10 cellular contexts compared by ENCODE assay signal in genomic region chr3:130820976-130821375, GRCh38.
DNase-seq lines count a peak whose midpoint lies in the region; ATAC-seq and TF ChIP-seq lines count a peak whose summit lies in the region.
"Had no signal": no experiment of that assay in that cellular context is flagged by ENCODE, and none has a peak within 500 bp of the region (broad histone marks: within the 10 kb centered on the region; RNA-seq: fewer than 3 reads in every experiment).

No MANE protein-coding gene starts in this region.

- POLR2A ChIA-PET in IMR-90 (lab: Charles Lee; ENCODE audit: unreplicated experiment), result no interaction called here

- no peaks in the 10 kb centered on the region for H3K9me3 ChIP-seq in IMR-90 (ENCODE audit: control insufficient read depth, insufficient read depth, low read length)
- H3K9me3 ChIP-seq in adipocyte (ENCODE audit: control insufficient read depth, low read length), result no peaks in the 10 kb centered on the region
- no peaks in the 10 kb centered on the region for H3K9me3 ChIP-seq in left lung

- dilution Hi-C loops in IMR-90 (cut with HindIII; ENCODE audit: low sequenced_read_pairs, unreplicated experiment), result no loop called here

- BruUV-seq in IMR-90 (replicated peaks; lab: Mats Ljungman, UMichigan), result no TSS peak

- H2BK15ac ChIP-seq in IMR-90 (ENCODE audit: low read depth, low read length), result no peak overlapping the region

- H2AK9ac ChIP-seq in IMR-90 (replicated peaks; ENCODE audit: low read depth, low read length, poor library complexity), result no peak overlapping the region

- H3K14ac ChIP-seq in IMR-90 (replicated peaks; ENCODE audit: low read depth, low read length), result no peak overlapping the region

- no peak overlapping the region for H3K18ac ChIP-seq in IMR-90 (ENCODE audit: low read depth, low read length)

- TF ChIP-seq RAD21 in IMR-90 (IDR thresholded peaks at IDR 0.05; ENCODE audit: low read length), result no peak

- H3K27me3 ChIP-seq in IMR-90 (ENCODE audit: control insufficient read depth, insufficient read depth, low read length) (no peaks in the 10 kb centered on the region), adipocyte (replicated peaks; ENCODE audit: control insufficient read depth, insufficient read depth, low read length) (no peaks in the 10 kb centered on the region), left lung (no peaks in the 10 kb centered on the region)

- WGBS in IMR-90 (ENCODE audit: extremely low coverage in 2 of 2, insufficient read length in 1 of 2), 2 experiments, result no CpG with 5 or more reads among the region's 2 CpGs

- no peaks in the 10 kb centered on the region for H3K79me1 ChIP-seq in IMR-90 (ENCODE audit: low read depth in 1 of 2, low read length in 2 of 2)

- no peak overlapping the region for H3K27ac ChIP-seq in IMR-90 (ENCODE audit: insufficient read depth, low read length)
- no peak overlapping the region for H3K27ac ChIP-seq in left lung

- H3K56ac ChIP-seq in IMR-90 (ENCODE audit: extremely low read depth, insufficient read depth, low read length), result no peak overlapping the region

- no peak for TF ChIP-seq CTCF in IMR-90 (conservative IDR thresholded peaks at IDR 0.05; ENCODE audit: low read depth, low read length)
- no peak for TF ChIP-seq CTCF in left lung (IDR thresholded peaks at IDR 0.05)

- H3K4me3 ChIP-seq in IMR-90 (ENCODE audit: insufficient read depth, low read depth, low read length) (no peak overlapping the region), adipocyte (ENCODE audit: low read length) (no peak overlapping the region), left lung (no peak overlapping the region)

- no peak overlapping the region for H4K91ac ChIP-seq in IMR-90 (ENCODE audit: insufficient read depth, low read depth, low read length)

- H4K8ac ChIP-seq in IMR-90 (ENCODE audit: low read depth in 2 of 2, low read length in 2 of 2), result no peak overlapping the region

- H3K9ac ChIP-seq in IMR-90 (ENCODE audit: low read depth, low read length) (no peak overlapping the region), adipocyte (ENCODE audit: low read length) (no peak overlapping the region)

- intact Hi-C loops in IMR-90 (cut with micrococcal nuclease), result no loop called here
- intact Hi-C loops in left lung (cut with DNase I), result no loop called here

- no peaks in the 10 kb centered on the region for H3K9me1 ChIP-seq in IMR-90 (ENCODE audit: insufficient read depth, low read length)

- ATAC-seq in IMR-90 (ENCODE audit: low read depth) (no peak), left lung (peak; percentile 94), GM19324 (IDR thresholded peaks at IDR 0.05; ENCODE audit: low FRiP score, unreplicated experiment) (no peak), GM19328 (IDR thresholded peaks at IDR 0.05; ENCODE audit: unreplicated experiment) (no peak), HG03095 (IDR thresholded peaks at IDR 0.05; ENCODE audit: unreplicated experiment) (no peak)

- in situ Hi-C loops in IMR-90 (cut with MboI; ENCODE audit: low sequenced_read_pairs), result loop anchor here (25.0 kb wide), 1 partner anchor 109 kb away; no protein-coding TSS in a partner anchor

- no peak overlapping the region for H2BK20ac ChIP-seq in IMR-90 (ENCODE audit: low read depth, low read length)

- no peak overlapping the region for H3K23ac ChIP-seq in IMR-90 (ENCODE audit: low read depth, low read length)

- no peak overlapping the region for H3K4me2 ChIP-seq in IMR-90 (ENCODE audit: low read depth, low read length)

- H2AFZ ChIP-seq in IMR-90 (replicated peaks; ENCODE audit: low read length, poor library complexity), result no peak overlapping the region

- no peak overlapping the region for H3K4ac ChIP-seq in IMR-90 (ENCODE audit: low read depth, low read length)

- DNase-seq in AG20443 (ENCODE audit: low spot score) (peak; percentile 58), IMR-90 (peak; percentile 28), adipocyte (ENCODE audit: low read depth) (peak; percentile 55), left lung (peak in 1 of 2 donors; percentile 56)
- no peak for DNase-seq in activated CD4-positive, alpha-beta T cell treated with anti-CD3 and anti-CD28 coated beads, Interleukin-2, amount 50 U/mL, for 4 hours
- DNase-seq: activated effector memory CD4-positive, alpha-beta T cell treated with Interleukin-2 at 50 U/mL for 16 hours; SHP77 treated with DMSO at 0.1 percent for 48 hours had no signal

- no peak overlapping the region for H2BK5ac ChIP-seq in IMR-90 (ENCODE audit: low read depth, low read length, poor library complexity, severe bottlenecking)

- CTCF ChIA-PET in IMR-90 (lab: Yijun Ruan, JAX), result no interaction called here

- H2BK120ac ChIP-seq in IMR-90 (ENCODE audit: low read depth, low read length), result no peak overlapping the region

- no peak overlapping the region for H2AK5ac ChIP-seq in IMR-90 (ENCODE audit: low read depth, low read length)

- H4K20me1 ChIP-seq in IMR-90 (ENCODE audit: insufficient read depth, low read length), result no peaks in the 10 kb centered on the region

- no peak overlapping the region for H4K5ac ChIP-seq in IMR-90 (ENCODE audit: low read depth, low read length)

- no peak for TF ChIP-seq POLR2A in IMR-90 (IDR thresholded peaks at IDR 0.05; ENCODE audit: low read depth, low read length)

- H3K36me3 ChIP-seq in IMR-90 (ENCODE audit: control insufficient read depth, insufficient read depth, low read length) (no peaks in the 10 kb centered on the region), adipocyte (ENCODE audit: control insufficient read depth, insufficient read depth, low read length, severe bottlenecking) (no peaks in the 10 kb centered on the region), left lung (no peaks in the 10 kb centered on the region)

- no peaks in the 10 kb centered on the region for H3K4me1 ChIP-seq in IMR-90 (ENCODE audit: control insufficient read depth, insufficient read depth, low read length)
- H3K4me1 ChIP-seq in adipocyte (ENCODE audit: control insufficient read depth, insufficient read depth, low read length), result peaks cover 28% of the 10 kb centered on the region
- peaks cover 0 to 3% of the 10 kb centered on the region in 2 donors for H3K4me1 ChIP-seq in left lung

TF ChIP-seq in IMR-90, 13 proteins besides CTCF, POLR2A, EP300 and RAD21:
- TF ChIP-seq SMC3 (IDR thresholded peaks at IDR 0.05; ENCODE audit: low read depth, low read length), result no peak
- TF ChIP-seq RCOR1 (IDR thresholded peaks at IDR 0.05; ENCODE audit: insufficient replicate concordance, low read length), result no peak
- no peak for TF ChIP-seq CHD1 (IDR thresholded peaks at IDR 0.05; ENCODE audit: low read depth, low read length)
- peak; percentile 73 for TF ChIP-seq CEBPB (IDR thresholded peaks at IDR 0.05; ENCODE audit: low read depth, low read length)
- no peak for TF ChIP-seq MXI1 (IDR thresholded peaks at IDR 0.05; ENCODE audit: borderline replicate concordance, low read depth, low read length)
- TF ChIP-seq ELK1 (IDR thresholded peaks at IDR 0.05; ENCODE audit: borderline replicate concordance, low read depth, low read length), result no peak
- TF ChIP-seq NFE2L2 (IDR thresholded peaks at IDR 0.05; ENCODE audit: low read depth, low read length), result no peak
- TF ChIP-seq BHLHE40 (IDR thresholded peaks at IDR 0.05; ENCODE audit: low read depth, low read length), result no peak

Comparison
In these comparisons a context has a peak if more than half of its experiments do, and no peak if none do; other contexts are left out.
1. DNase-seq: peak in AG20443 (single experiment), IMR-90 (single experiment) and adipocyte (single experiment); none in activated CD4-positive, alpha-beta T cell treated with anti-CD3 and anti-CD28 coated beads, Interleukin-2, amount 50 U/mL, for 4 hours (0 of 2).